ENCODE assay signal across 1 cellular context in the genomic region with DNA sequence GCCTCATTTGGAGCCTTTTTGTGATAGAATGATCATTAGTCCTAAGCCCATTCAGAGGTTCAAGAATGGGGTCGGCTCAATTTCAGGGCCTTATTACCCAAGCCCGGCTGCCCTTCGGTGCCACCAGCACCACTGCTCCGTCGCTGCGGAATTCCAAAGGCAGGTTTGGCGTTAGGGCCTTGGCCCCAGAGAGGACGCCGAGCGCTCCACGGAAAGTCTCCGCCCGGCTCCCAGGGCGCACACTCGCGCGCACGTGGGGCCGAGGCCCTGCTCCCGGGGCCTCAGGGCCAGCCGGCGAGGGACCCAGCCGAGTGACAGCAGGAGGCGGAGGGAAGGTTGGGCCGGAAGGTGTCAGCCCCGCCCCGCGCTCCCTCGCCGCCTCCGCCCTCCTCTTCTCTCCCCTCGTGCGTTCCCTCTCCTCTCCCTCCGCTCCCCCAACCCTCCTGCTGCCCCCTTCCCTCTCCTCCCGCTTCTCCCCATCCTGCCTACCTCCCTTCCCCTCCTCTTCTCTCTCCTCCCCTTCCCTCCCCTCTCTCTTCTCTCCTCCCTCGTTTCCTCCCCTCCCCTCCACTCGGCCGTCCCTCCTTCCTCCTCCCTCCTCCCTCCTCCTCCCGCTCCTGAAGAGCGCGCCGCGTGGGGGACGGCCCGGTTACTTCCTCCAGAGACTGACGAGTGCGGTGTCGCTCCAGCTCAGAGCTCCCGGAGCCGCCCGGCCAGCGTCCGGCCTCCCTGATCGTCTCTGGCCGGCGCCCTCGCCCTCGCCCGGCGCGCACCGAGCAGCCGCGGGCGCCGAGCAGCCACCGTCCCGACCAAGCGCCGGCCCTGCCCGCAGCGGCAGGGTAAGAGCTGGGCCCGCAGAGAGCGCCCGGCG.
TF ChIP-seq lines count a peak whose summit lies in the region.

A gene (plus strand): TSS at position 648 of the 871 bp plus-strand sequence. CDS start 4,106 bp downstream, outside the sequence.

TF ChIP-seq in K562, 482 proteins besides CTCF, POLR2A, EP300 and RAD21 (continued from another document and continues in another):
- TF ChIP-seq, protein P1, sequence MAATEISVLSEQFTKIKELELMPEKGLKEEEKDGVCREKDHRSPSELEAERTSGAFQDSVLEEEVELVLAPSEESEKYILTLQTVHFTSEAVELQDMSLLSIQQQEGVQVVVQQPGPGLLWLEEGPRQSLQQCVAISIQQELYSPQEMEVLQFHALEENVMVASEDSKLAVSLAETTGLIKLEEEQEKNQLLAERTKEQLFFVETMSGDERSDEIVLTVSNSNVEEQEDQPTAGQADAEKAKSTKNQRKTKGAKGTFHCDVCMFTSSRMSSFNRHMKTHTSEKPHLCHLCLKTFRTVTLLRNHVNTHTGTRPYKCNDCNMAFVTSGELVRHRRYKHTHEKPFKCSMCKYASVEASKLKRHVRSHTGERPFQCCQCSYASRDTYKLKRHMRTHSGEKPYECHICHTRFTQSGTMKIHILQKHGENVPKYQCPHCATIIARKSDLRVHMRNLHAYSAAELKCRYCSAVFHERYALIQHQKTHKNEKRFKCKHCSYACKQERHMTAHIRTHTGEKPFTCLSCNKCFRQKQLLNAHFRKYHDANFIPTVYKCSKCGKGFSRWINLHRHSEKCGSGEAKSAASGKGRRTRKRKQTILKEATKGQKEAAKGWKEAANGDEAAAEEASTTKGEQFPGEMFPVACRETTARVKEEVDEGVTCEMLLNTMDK (IDR thresholded peaks at IDR 0.05; ENCODE audit: borderline replicate concordance, insufficient read depth, low read depth, low read length, poor library complexity, severe bottlenecking): no peak
- TF ChIP-seq, protein P2, sequence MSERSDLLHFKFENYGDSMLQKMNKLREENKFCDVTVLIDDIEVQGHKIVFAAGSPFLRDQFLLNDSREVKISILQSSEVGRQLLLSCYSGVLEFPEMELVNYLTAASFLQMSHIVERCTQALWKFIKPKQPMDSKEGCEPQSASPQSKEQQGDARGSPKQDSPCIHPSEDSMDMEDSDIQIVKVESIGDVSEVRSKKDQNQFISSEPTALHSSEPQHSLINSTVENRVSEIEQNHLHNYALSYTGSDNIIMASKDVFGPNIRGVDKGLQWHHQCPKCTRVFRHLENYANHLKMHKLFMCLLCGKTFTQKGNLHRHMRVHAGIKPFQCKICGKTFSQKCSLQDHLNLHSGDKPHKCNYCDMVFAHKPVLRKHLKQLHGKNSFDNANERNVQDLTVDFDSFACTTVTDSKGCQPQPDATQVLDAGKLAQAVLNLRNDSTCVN (CRISPR knock-in tag; IDR thresholded peaks at IDR 0.05): peak; percentile 88
- TF ChIP-seq, protein P3, sequence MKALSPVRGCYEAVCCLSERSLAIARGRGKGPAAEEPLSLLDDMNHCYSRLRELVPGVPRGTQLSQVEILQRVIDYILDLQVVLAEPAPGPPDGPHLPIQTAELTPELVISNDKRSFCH (CRISPR knock-in tag; IDR thresholded peaks at IDR 0.05): no peak
- TF ChIP-seq, protein P3 (tag; IDR thresholded peaks at IDR 0.05): peak; percentile 80; the same call in 1 of the 2 replicates
- TF ChIP-seq BRCA1 (IDR thresholded peaks at IDR 0.05) (no peak), BRCA1 (CRISPR knock-in tag; IDR thresholded peaks at IDR 0.05) (no peak), HDAC8 (tag; IDR thresholded peaks at IDR 0.05) (peak; percentile 88), IRF2 (CRISPR knock-in tag; IDR thresholded peaks at IDR 0.05) (no peak), CAMTA2 (CRISPR knock-in tag; conservative IDR thresholded peaks at IDR 0.05) (peak; percentile 55; the same call in 1 of the 2 replicates), ZZZ3 (IDR thresholded peaks at IDR 0.05) (no peak), CEBPG (CRISPR knock-in tag; IDR thresholded peaks at IDR 0.05) (no peak), CEBPG (tag; conservative IDR thresholded peaks at IDR 0.05 in 1 of 2, IDR thresholded peaks at IDR 0.05 in 1 of 2) (no peak), NCOA4 (IDR thresholded peaks at IDR 0.05; ENCODE audit: partially characterized antibody) (no peak), POLR3G (IDR thresholded peaks at IDR 0.05; ENCODE audit: extremely low read depth, insufficient read length, insufficient replicate concordance) (no peak), BCL6 (CRISPR knock-in tag; IDR thresholded peaks at IDR 0.05) (no peak), ZNF282 (CRISPR knock-in tag; IDR thresholded peaks at IDR 0.05) (no peak), POLR2B (IDR thresholded peaks at IDR 0.05; ENCODE audit: low read depth, partially characterized antibody) (peak; percentile 90), ETV5 (CRISPR knock-in tag; IDR thresholded peaks at IDR 0.05; ENCODE audit: low read depth) (peak; percentile 10; the same call in 1 of the 2 replicates), KDM5B (IDR thresholded peaks at IDR 0.05; ENCODE audit: insufficient replicate concordance, low read depth, low read length) (peak; percentile 94), TFAM (CRISPR knock-in tag; conservative IDR thresholded peaks at IDR 0.05) (no peak), HDAC1 (IDR thresholded peaks at IDR 0.05) (peak in 1 of 2 experiments; percentile 97; a peak in 2 of 4 replicates), ESRRA (IDR thresholded peaks at IDR 0.05; ENCODE audit: borderline replicate concordance, low read depth) (no peak), ZNF384 (IDR thresholded peaks at IDR 0.05; ENCODE audit: low read depth, low read length) (no peak), TEAD1 (CRISPR knock-in tag; IDR thresholded peaks at IDR 0.05) (peak in 1 of 2 experiments; percentile 14; a peak in 1 of 4 replicates), FOSL1 (tag; conservative IDR thresholded peaks at IDR 0.05) (no peak; the same call in none of the 2 replicates), ZNF175 (CRISPR knock-in tag; IDR thresholded peaks at IDR 0.05; ENCODE audit: low read depth) (no peak; the same call in 1 of the 2 replicates), DMBX1 (CRISPR knock-in tag; IDR thresholded peaks at IDR 0.05; ENCODE audit: borderline replicate concordance) (peak; percentile 73; the same call in 1 of the 2 replicates), SRSF7 (optimal IDR thresholded peaks at IDR 0.05; ENCODE audit: low read depth, low read length) (no peak), DACH1 (IDR thresholded peaks at IDR 0.05; ENCODE audit: partially characterized antibody) (no peak), RBBP5 (IDR thresholded peaks at IDR 0.05; ENCODE audit: borderline replicate concordance, insufficient read depth, low read length, poor library complexity, severe bottlenecking) (peak; percentile 28)
- TF ChIP-seq, protein P4, sequence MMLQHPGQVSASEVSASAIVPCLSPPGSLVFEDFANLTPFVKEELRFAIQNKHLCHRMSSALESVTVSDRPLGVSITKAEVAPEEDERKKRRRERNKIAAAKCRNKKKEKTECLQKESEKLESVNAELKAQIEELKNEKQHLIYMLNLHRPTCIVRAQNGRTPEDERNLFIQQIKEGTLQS (IDR thresholded peaks at IDR 0.05): no peak
- TF ChIP-seq, protein P4 (CRISPR knock-in tag; conservative IDR thresholded peaks at IDR 0.05): no peak
- TF ChIP-seq, protein P5, sequence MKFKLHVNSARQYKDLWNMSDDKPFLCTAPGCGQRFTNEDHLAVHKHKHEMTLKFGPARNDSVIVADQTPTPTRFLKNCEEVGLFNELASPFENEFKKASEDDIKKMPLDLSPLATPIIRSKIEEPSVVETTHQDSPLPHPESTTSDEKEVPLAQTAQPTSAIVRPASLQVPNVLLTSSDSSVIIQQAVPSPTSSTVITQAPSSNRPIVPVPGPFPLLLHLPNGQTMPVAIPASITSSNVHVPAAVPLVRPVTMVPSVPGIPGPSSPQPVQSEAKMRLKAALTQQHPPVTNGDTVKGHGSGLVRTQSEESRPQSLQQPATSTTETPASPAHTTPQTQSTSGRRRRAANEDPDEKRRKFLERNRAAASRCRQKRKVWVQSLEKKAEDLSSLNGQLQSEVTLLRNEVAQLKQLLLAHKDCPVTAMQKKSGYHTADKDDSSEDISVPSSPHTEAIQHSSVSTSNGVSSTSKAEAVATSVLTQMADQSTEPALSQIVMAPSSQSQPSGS (CRISPR knock-in tag; IDR thresholded peaks at IDR 0.05): no peak; the same call in 1 of the 2 replicates
- TF ChIP-seq, protein P6, sequence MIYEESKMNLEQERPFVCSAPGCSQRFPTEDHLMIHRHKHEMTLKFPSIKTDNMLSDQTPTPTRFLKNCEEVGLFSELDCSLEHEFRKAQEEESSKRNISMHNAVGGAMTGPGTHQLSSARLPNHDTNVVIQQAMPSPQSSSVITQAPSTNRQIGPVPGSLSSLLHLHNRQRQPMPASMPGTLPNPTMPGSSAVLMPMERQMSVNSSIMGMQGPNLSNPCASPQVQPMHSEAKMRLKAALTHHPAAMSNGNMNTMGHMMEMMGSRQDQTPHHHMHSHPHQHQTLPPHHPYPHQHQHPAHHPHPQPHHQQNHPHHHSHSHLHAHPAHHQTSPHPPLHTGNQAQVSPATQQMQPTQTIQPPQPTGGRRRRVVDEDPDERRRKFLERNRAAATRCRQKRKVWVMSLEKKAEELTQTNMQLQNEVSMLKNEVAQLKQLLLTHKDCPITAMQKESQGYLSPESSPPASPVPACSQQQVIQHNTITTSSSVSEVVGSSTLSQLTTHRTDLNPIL (CRISPR knock-in tag; IDR thresholded peaks at IDR 0.05): no peak
- TF ChIP-seq, protein P7, sequence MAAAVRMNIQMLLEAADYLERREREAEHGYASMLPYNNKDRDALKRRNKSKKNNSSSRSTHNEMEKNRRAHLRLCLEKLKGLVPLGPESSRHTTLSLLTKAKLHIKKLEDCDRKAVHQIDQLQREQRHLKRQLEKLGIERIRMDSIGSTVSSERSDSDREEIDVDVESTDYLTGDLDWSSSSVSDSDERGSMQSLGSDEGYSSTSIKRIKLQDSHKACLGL (CRISPR knock-in tag; IDR thresholded peaks at IDR 0.05; ENCODE audit: borderline replicate concordance, poor library complexity, severe bottlenecking): peak; percentile 82
- TF ChIP-seq, protein P8, sequence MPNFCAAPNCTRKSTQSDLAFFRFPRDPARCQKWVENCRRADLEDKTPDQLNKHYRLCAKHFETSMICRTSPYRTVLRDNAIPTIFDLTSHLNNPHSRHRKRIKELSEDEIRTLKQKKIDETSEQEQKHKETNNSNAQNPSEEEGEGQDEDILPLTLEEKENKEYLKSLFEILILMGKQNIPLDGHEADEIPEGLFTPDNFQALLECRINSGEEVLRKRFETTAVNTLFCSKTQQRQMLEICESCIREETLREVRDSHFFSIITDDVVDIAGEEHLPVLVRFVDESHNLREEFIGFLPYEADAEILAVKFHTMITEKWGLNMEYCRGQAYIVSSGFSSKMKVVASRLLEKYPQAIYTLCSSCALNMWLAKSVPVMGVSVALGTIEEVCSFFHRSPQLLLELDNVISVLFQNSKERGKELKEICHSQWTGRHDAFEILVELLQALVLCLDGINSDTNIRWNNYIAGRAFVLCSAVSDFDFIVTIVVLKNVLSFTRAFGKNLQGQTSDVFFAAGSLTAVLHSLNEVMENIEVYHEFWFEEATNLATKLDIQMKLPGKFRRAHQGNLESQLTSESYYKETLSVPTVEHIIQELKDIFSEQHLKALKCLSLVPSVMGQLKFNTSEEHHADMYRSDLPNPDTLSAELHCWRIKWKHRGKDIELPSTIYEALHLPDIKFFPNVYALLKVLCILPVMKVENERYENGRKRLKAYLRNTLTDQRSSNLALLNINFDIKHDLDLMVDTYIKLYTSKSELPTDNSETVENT (CRISPR knock-in tag; IDR thresholded peaks at IDR 0.05): peak; percentile 67
- TF ChIP-seq, protein P9, sequence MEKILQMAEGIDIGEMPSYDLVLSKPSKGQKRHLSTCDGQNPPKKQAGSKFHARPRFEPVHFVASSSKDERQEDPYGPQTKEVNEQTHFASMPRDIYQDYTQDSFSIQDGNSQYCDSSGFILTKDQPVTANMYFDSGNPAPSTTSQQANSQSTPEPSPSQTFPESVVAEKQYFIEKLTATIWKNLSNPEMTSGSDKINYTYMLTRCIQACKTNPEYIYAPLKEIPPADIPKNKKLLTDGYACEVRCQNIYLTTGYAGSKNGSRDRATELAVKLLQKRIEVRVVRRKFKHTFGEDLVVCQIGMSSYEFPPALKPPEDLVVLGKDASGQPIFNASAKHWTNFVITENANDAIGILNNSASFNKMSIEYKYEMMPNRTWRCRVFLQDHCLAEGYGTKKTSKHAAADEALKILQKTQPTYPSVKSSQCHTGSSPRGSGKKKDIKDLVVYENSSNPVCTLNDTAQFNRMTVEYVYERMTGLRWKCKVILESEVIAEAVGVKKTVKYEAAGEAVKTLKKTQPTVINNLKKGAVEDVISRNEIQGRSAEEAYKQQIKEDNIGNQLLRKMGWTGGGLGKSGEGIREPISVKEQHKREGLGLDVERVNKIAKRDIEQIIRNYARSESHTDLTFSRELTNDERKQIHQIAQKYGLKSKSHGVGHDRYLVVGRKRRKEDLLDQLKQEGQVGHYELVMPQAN (IDR thresholded peaks at IDR 0.05; ENCODE audit: borderline replicate concordance): peak; percentile 90; the same call in 1 of the 2 replicates
- TF ChIP-seq, protein P10, sequence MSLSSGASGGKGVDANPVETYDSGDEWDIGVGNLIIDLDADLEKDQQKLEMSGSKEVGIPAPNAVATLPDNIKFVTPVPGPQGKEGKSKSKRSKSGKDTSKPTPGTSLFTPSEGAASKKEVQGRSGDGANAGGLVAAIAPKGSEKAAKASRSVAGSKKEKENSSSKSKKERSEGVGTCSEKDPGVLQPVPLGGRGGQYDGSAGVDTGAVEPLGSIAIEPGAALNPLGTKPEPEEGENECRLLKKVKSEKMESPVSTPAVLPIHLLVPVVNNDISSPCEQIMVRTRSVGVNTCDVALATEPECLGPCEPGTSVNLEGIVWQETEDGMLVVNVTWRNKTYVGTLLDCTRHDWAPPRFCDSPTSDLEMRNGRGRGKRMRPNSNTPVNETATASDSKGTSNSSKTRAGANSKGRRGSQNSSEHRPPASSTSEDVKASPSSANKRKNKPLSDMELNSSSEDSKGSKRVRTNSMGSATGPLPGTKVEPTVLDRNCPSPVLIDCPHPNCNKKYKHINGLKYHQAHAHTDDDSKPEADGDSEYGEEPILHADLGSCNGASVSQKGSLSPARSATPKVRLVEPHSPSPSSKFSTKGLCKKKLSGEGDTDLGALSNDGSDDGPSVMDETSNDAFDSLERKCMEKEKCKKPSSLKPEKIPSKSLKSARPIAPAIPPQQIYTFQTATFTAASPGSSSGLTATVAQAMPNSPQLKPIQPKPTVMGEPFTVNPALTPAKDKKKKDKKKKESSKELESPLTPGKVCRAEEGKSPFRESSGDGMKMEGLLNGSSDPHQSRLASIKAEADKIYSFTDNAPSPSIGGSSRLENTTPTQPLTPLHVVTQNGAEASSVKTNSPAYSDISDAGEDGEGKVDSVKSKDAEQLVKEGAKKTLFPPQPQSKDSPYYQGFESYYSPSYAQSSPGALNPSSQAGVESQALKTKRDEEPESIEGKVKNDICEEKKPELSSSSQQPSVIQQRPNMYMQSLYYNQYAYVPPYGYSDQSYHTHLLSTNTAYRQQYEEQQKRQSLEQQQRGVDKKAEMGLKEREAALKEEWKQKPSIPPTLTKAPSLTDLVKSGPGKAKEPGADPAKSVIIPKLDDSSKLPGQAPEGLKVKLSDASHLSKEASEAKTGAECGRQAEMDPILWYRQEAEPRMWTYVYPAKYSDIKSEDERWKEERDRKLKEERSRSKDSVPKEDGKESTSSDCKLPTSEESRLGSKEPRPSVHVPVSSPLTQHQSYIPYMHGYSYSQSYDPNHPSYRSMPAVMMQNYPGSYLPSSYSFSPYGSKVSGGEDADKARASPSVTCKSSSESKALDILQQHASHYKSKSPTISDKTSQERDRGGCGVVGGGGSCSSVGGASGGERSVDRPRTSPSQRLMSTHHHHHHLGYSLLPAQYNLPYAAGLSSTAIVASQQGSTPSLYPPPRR (CRISPR knock-in tag; IDR thresholded peaks at IDR 0.05; ENCODE audit: borderline replicate concordance): peak; percentile 55; the same call in 1 of the 2 replicates
